In the genomic region with DNA sequence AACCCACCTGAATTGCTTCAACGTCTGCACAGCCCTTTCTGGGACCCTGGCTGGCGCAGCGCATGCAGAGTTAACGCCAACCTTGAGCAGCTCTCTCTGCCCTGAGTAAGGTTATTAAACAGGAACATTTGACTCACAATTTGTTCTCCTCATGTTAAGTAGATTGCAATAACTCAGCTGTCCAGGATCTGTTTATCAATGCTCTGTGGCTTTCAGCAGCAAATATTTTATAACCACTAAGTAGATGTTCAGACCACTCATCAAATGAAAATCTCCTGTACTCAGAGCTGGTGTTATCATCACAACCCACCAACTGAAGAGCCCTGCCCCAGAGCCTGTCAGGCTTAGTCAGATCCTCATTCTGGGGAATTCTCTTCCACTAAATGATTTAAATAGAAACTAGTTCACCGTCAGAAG, we compare ENCODE assay signal across 10 cellular contexts.
DNase-seq lines count a peak whose midpoint lies in the region; ATAC-seq and TF ChIP-seq lines count a peak whose summit lies in the region.
"Had no signal": no experiment of that assay in that cellular context is flagged by ENCODE, and none has a peak within 500 bp of the region (broad histone marks: within the 10 kb centered on the region; RNA-seq: fewer than 3 reads in every experiment).

No MANE protein-coding gene starts in this region.

- BruUV-seq in PC-9 (replicated peaks; lab: Mats Ljungman, UMichigan), result no TSS peak

- ATAC-seq in GM19023 (IDR thresholded peaks at IDR 0.05; ENCODE audit: unreplicated experiment), result no peak
- ATAC-seq: A549 had no signal

- POLR2A ChIA-PET in PC-9 (lab: Charles Lee; ENCODE audit: unreplicated experiment), result no interaction called here

- no peaks in the 10 kb centered on the region for H4K20me1 ChIP-seq in PC-9 (ENCODE audit: insufficient read depth)

- H3K4me1 ChIP-seq in SJSA1 (replicated peaks), result peaks cover 11% of the 10 kb centered on the region
- H3K4me1 ChIP-seq in PC-9 (replicated peaks; ENCODE audit: insufficient read depth), result no peaks in the 10 kb centered on the region
- H3K4me1 ChIP-seq: A549 had no signal

- DNase-seq in NCI-H748 (lab: John Stamatoyannopoulos, UW; ENCODE audit: unreplicated experiment), result peak; percentile 11
- DNase-seq in NCI-H748 treated with DMSO at 0.1 percent for 48 hours (lab: John Stamatoyannopoulos, UW), result no peak
- peak; percentile 60 to 62 for DNase-seq in SJSA1 (ENCODE audit: low read depth in 1 of 2, low spot score in 2 of 2)
- DNase-seq in fibroblast of the conjunctiva (ENCODE audit: low read depth), result peak; percentile 76
- DNase-seq in smooth muscle cell of the brain vasculature (ENCODE audit: low read depth, low spot score), result peak; percentile 29
- DNase-seq in PC-9, result no peak
- no peak for DNase-seq in NCI-H1436 treated with DMSO at 0.1 percent for 48 hours (lab: John Stamatoyannopoulos, UW)
- DNase-seq: NCI-H524 had no signal

- no peak overlapping the region for H3K4me2 ChIP-seq in PC-9
- H3K4me2 ChIP-seq: A549 had no signal

- H3K9me3 ChIP-seq in SJSA1 (replicated peaks), result no peaks in the 10 kb centered on the region
- H3K9me3 ChIP-seq in PC-9 (ENCODE audit: insufficient read depth, low read depth), result no peaks in the 10 kb centered on the region
- H3K9me3 ChIP-seq: A549 had no signal

- H3K27ac ChIP-seq in SJSA1, result no peak overlapping the region
- H3K27ac ChIP-seq in PC-9, result no peak overlapping the region
- H3K27ac ChIP-seq: A549 had no signal

- H3K79me2 ChIP-seq in PC-9 (ENCODE audit: low read depth), result no peaks in the 10 kb centered on the region

- H3K9me2 ChIP-seq in PC-9 (ENCODE audit: insufficient read depth), result no peaks in the 10 kb centered on the region

- CTCF ChIA-PET in PC-9 (lab: Charles Lee), result no interaction called here

- H3K36me3 ChIP-seq in SJSA1 (no peaks in the 10 kb centered on the region), PC-9 (ENCODE audit: low read depth) (no peaks in the 10 kb centered on the region)

- TF ChIP-seq CTCF in PC-9 (conservative IDR thresholded peaks at IDR 0.05), result no peak

- H3K4me3 ChIP-seq in SJSA1 (no peak overlapping the region), PC-9 (no peak overlapping the region)
- H3K4me3 ChIP-seq: A549 had no signal

- H2AFZ ChIP-seq in PC-9, result no peak overlapping the region

- H3K27me3 ChIP-seq in SJSA1 (replicated peaks), result no peaks in the 10 kb centered on the region
- H3K27me3 ChIP-seq in PC-9 (ENCODE audit: insufficient read depth, low read depth), result no peaks in the 10 kb centered on the region

- no peaks in the 10 kb centered on the region for H3F3A ChIP-seq in PC-9 (ENCODE audit: insufficient read depth, low read depth)

- intact Hi-C loops in PC-9 (cut with micrococcal nuclease; ENCODE audit: unreplicated experiment), result no loop called here

Comparison
In these comparisons a context has a peak if more than half of its experiments do, and no peak if none do; other contexts are left out.
1. DNase-seq: peak in NCI-H748 (single experiment), SJSA1 (2 of 2), fibroblast of the conjunctiva (single experiment) and smooth muscle cell of the brain vasculature (single experiment); none in NCI-H748 treated with DMSO at 0.1 percent for 48 hours (single experiment), PC-9 (0 of 2) and NCI-H1436 treated with DMSO at 0.1 percent for 48 hours (single experiment).